ENCODE assay signal across 13 cellular contexts in the genomic region with DNA sequence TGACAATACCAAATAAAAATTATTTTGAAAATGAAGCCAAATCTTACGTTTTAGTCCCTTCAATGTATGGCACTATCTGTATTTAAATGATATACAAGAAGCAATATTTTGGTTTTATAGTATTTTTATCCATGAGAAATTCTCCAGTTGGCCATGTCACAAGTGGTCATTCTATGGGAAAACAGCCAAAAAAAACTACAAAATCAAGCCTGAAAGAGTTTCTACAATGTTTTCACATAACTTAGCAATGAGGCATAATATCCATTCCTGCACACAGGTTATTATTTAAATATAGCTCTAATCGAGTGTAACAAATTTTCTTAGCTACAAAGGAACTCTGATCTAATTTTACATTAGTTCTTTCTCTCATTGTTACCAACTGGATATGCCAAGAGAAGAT. TPM values are rescaled to one million over a fixed set of nuclear protein-coding genes. Genes with fewer than 3 reads are reported as not detected.
DNase-seq lines count a peak whose midpoint lies in the region; ATAC-seq and TF ChIP-seq lines count a peak whose summit lies in the region.
"Had no signal": no experiment of that assay in that cellular context is flagged by ENCODE, and none has a peak within 500 bp of the region (broad histone marks: within the 10 kb centered on the region; RNA-seq: fewer than 3 reads in every experiment).

No MANE protein-coding gene starts in this region.

- H3K4me3 Mint-ChIP-seq in activated CD4-positive, alpha-beta memory T cell treated with anti-CD3 and anti-CD28 coated beads, Interleukin-2, amount 10 ng/mL, durations not matched to agents 7 days and 5 days = no peak overlapping the region
- H3K4me3 Mint-ChIP-seq: activated CD8-positive, alpha-beta T cell treated with anti-CD3 and anti-CD28 coated beads for 36 hours; activated T-helper 17 cell treated with anti-CD3 and anti-CD28 coated beads, Interleukin-2, amount 50 U/mL, for 72 hours had no signal

- no peaks in the 10 kb centered on the region for H3K9me3 Mint-ChIP-seq in activated CD4-positive, alpha-beta memory T cell treated with anti-CD3 and anti-CD28 coated beads, Interleukin-2, amount 10 ng/mL, durations not matched to agents 7 days and 5 days
- H3K9me3 Mint-ChIP-seq: activated CD8-positive, alpha-beta T cell treated with anti-CD3 and anti-CD28 coated beads for 36 hours; activated T-helper 17 cell treated with anti-CD3 and anti-CD28 coated beads, Interleukin-2, amount 50 U/mL, for 72 hours had no signal

- peaks cover 32% of the 10 kb centered on the region for H3K4me1 Mint-ChIP-seq in activated CD4-positive, alpha-beta memory T cell treated with anti-CD3 and anti-CD28 coated beads, Interleukin-2, amount 10 ng/mL, durations not matched to agents 7 days and 5 days

- DNase-seq in EL (peak; percentile 71), fibroblast of mammary gland (ENCODE audit: low read depth) (peak; percentile 68), renal cortical epithelial cell (ENCODE audit: low read depth) (peak; percentile 79), NCI-H2227 (lab: John Stamatoyannopoulos, UW; ENCODE audit: unreplicated experiment) (no peak), C1 segment of cervical spinal cord (lab: John Stamatoyannopoulos, UW) (no peak)
- DNase-seq in activated CD4-positive, alpha-beta memory T cell treated with anti-CD3 and anti-CD28 coated beads, Interleukin-2, amount 10 ng/mL, durations not matched to agents 7 days and 5 days = no peak
- DNase-seq: activated CD8-positive, alpha-beta T cell treated with anti-CD3 and anti-CD28 coated beads for 36 hours; anterior cingulate cortex; effector CD8-positive, alpha-beta T cell; heart right ventricle had no signal

- CTCF ChIA-PET in activated CD4-positive, alpha-beta memory T cell treated with anti-CD3 and anti-CD28 coated beads, Interleukin-2, amount 10 ng/mL, durations not matched to agents 7 days and 5 days (lab: Charles Lee) = interaction anchor here (0.7 kb wide), 1 partner anchor 1194 kb away, joined by 3 read pairs; no protein-coding TSS in a partner anchor

- no peak overlapping the region for H3K27ac Mint-ChIP-seq in activated CD4-positive, alpha-beta memory T cell treated with anti-CD3 and anti-CD28 coated beads, Interleukin-2, amount 10 ng/mL, durations not matched to agents 7 days and 5 days
- H3K27ac Mint-ChIP-seq: activated CD8-positive, alpha-beta T cell treated with anti-CD3 and anti-CD28 coated beads for 36 hours; activated T-helper 17 cell treated with anti-CD3 and anti-CD28 coated beads, Interleukin-2, amount 50 U/mL, for 72 hours had no signal

- H3K27me3 Mint-ChIP-seq in activated CD4-positive, alpha-beta memory T cell treated with anti-CD3 and anti-CD28 coated beads, Interleukin-2, amount 10 ng/mL, durations not matched to agents 7 days and 5 days = no peaks in the 10 kb centered on the region
- H3K27me3 Mint-ChIP-seq: activated CD8-positive, alpha-beta T cell treated with anti-CD3 and anti-CD28 coated beads for 36 hours; activated T-helper 17 cell treated with anti-CD3 and anti-CD28 coated beads, Interleukin-2, amount 50 U/mL, for 72 hours had no signal

- H3K36me3 Mint-ChIP-seq in activated CD4-positive, alpha-beta memory T cell treated with anti-CD3 and anti-CD28 coated beads, Interleukin-2, amount 10 ng/mL, durations not matched to agents 7 days and 5 days (ENCODE audit: low read depth) = peaks cover 11% of the 10 kb centered on the region

- ATAC-seq in SK-N-SH treated with all-trans-retinoic acid at 6 μM for 48 hours (peak; percentile 18; the same call in 1 of the 3 replicates), HG02870 (IDR thresholded peaks at IDR 0.05; ENCODE audit: unreplicated experiment) (no peak)
- ATAC-seq: activated CD8-positive, alpha-beta T cell treated with anti-CD3 and anti-CD28 coated beads for 36 hours; activated T-helper 17 cell treated with anti-CD3 and anti-CD28 coated beads, Interleukin-2, amount 50 U/mL, for 72 hours; heart right ventricle had no signal

- no peak for TF ChIP-seq CTCF in fibroblast of mammary gland (conservative IDR thresholded peaks at IDR 0.05; ENCODE audit: control insufficient read depth, insufficient read depth, low read depth, low read length)

- H3K4me3 ChIP-seq in fibroblast of mammary gland (ENCODE audit: control insufficient read depth, low read depth, low read length) = no peak overlapping the region
- H3K4me3 ChIP-seq: heart right ventricle had no signal

- POLR2A ChIA-PET in activated CD4-positive, alpha-beta memory T cell treated with anti-CD3 and anti-CD28 coated beads, Interleukin-2, amount 10 ng/mL, durations not matched to agents 7 days and 5 days (lab: Charles Lee) = no interaction called here

TF ChIP-seq in SK-N-SH treated with all-trans-retinoic acid at 6 μM for 48 hours, 23 proteins besides CTCF, POLR2A, EP300 and RAD21:
- TF ChIP-seq, protein P1, sequence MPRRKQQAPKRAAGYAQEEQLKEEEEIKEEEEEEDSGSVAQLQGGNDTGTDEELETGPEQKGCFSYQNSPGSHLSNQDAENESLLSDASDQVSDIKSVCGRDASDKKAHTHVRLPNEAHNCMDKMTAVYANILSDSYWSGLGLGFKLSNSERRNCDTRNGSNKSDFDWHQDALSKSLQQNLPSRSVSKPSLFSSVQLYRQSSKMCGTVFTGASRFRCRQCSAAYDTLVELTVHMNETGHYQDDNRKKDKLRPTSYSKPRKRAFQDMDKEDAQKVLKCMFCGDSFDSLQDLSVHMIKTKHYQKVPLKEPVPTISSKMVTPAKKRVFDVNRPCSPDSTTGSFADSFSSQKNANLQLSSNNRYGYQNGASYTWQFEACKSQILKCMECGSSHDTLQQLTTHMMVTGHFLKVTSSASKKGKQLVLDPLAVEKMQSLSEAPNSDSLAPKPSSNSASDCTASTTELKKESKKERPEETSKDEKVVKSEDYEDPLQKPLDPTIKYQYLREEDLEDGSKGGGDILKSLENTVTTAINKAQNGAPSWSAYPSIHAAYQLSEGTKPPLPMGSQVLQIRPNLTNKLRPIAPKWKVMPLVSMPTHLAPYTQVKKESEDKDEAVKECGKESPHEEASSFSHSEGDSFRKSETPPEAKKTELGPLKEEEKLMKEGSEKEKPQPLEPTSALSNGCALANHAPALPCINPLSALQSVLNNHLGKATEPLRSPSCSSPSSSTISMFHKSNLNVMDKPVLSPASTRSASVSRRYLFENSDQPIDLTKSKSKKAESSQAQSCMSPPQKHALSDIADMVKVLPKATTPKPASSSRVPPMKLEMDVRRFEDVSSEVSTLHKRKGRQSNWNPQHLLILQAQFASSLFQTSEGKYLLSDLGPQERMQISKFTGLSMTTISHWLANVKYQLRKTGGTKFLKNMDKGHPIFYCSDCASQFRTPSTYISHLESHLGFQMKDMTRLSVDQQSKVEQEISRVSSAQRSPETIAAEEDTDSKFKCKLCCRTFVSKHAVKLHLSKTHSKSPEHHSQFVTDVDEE (CRISPR knock-in tag; IDR thresholded peaks at IDR 0.05) = no peak
- TF ChIP-seq, protein P2, sequence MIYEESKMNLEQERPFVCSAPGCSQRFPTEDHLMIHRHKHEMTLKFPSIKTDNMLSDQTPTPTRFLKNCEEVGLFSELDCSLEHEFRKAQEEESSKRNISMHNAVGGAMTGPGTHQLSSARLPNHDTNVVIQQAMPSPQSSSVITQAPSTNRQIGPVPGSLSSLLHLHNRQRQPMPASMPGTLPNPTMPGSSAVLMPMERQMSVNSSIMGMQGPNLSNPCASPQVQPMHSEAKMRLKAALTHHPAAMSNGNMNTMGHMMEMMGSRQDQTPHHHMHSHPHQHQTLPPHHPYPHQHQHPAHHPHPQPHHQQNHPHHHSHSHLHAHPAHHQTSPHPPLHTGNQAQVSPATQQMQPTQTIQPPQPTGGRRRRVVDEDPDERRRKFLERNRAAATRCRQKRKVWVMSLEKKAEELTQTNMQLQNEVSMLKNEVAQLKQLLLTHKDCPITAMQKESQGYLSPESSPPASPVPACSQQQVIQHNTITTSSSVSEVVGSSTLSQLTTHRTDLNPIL (CRISPR knock-in tag; IDR thresholded peaks at IDR 0.05; ENCODE audit: low read depth) = 0 out of 2 replicates have a peak, but pooled peaks have one; percentile 36
- no peak for TF ChIP-seq ZNF8 (CRISPR knock-in tag; IDR thresholded peaks at IDR 0.05)
- TF ChIP-seq ISL1 (CRISPR knock-in tag; IDR thresholded peaks at IDR 0.05) = peak; percentile 65
- no peak for TF ChIP-seq ZFP30 (CRISPR knock-in tag; IDR thresholded peaks at IDR 0.05)

RNA-seq across cellular contexts. Expression of a gene that starts 5.4 kb away (rescaled TPM):
- total RNA-seq in renal cortical epithelial cell = 24.1 and 61.3 TPM in 2 replicates
- total RNA-seq in activated CD4-positive, alpha-beta memory T cell treated with anti-CD3 and anti-CD28 coated beads, Interleukin-2, amount 10 ng/mL, durations not matched to agents 7 days and 5 days = 10 to 100 TPM; 10.7 to 12.0 TPM

Comparison
In these comparisons a context has a peak if more than half of its experiments do, and no peak if none do; other contexts are left out.
1. DNase-seq: peak in EL (single experiment), fibroblast of mammary gland (single experiment) and renal cortical epithelial cell (single experiment); none in NCI-H2227 (single experiment), activated CD4-positive, alpha-beta memory T cell treated with anti-CD3 and anti-CD28 coated beads, Interleukin-2, amount 10 ng/mL, durations not matched to agents 7 days and 5 days (single experiment) and C1 segment of cervical spinal cord (0 of 14).